In the genomic region with DNA sequence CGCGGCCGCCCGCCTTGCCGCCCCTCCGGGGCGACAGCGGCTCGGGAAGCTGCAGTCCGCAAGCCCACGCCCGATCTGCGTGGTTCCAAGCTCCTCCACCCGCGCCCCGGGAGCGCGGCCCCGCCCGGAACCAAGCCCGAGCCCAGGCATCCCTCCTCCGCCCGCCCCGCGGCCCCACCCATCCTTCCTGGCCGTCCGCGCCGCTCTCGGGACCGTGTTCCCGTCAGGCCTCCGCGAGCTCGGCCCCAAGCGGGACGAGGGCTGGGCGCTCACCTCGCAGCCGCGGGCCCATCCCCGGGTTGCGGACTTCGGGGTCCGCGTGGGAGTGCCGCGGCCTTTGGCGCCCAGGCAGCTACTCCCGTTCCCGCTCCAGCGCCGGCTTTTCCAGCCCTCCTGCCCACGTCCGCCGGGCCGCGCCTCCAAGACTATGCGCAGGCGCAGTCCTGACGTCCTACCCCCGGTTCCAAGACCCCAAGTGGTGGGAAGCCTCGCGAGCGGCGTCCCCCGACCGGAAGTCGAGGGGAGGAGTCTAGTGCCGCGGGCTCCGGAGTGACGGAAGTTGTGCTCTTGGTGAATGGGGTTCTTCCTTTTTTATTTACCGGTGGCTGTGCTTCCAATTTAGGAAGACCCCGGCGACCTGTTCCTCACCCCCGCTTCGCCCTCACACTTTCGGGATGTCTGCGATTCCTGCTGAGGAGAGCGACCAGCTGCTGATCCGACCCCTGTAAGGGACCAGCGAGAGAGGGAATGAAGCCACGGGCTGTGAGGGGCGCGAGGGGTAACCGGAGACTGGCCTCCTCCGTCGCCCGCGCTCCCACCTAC, we compare ENCODE assay signal across 1 cellular context.
TF ChIP-seq lines count a peak whose summit lies in the region.

Gene CPSF3, plus strand, starts transcription at position 555 of the 822 bp plus-strand sequence. Its CDS starts 120 bp downstream, at position 675.
A gene with protein sequence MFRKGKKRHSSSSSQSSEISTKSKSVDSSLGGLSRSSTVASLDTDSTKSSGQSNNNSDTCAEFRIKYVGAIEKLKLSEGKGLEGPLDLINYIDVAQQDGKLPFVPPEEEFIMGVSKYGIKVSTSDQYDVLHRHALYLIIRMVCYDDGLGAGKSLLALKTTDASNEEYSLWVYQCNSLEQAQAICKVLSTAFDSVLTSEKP (minus strand): TSS at position 429 of the 822 bp plus-strand sequence. CDS start 4,831 bp downstream, outside the sequence.

TF ChIP-seq in HepG2, 621 proteins besides CTCF, POLR2A, EP300 and RAD21 (continued from another document and continues in another):
- TF ChIP-seq, protein P1, sequence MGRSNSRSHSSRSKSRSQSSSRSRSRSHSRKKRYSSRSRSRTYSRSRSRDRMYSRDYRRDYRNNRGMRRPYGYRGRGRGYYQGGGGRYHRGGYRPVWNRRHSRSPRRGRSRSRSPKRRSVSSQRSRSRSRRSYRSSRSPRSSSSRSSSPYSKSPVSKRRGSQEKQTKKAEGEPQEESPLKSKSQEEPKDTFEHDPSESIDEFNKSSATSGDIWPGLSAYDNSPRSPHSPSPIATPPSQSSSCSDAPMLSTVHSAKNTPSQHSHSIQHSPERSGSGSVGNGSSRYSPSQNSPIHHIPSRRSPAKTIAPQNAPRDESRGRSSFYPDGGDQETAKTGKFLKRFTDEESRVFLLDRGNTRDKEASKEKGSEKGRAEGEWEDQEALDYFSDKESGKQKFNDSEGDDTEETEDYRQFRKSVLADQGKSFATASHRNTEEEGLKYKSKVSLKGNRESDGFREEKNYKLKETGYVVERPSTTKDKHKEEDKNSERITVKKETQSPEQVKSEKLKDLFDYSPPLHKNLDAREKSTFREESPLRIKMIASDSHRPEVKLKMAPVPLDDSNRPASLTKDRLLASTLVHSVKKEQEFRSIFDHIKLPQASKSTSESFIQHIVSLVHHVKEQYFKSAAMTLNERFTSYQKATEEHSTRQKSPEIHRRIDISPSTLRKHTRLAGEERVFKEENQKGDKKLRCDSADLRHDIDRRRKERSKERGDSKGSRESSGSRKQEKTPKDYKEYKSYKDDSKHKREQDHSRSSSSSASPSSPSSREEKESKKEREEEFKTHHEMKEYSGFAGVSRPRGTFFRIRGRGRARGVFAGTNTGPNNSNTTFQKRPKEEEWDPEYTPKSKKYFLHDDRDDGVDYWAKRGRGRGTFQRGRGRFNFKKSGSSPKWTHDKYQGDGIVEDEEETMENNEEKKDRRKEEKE (IDR thresholded peaks at IDR 0.05) = no peak
- TF ChIP-seq ADNP (CRISPR knock-in tag; IDR thresholded peaks at IDR 0.05) (no peak), MED8 (CRISPR knock-in tag; IDR thresholded peaks at IDR 0.05; ENCODE audit: insufficient replicate concordance) (peak; percentile 66), ZNF607 (CRISPR knock-in tag; IDR thresholded peaks at IDR 0.05; ENCODE audit: borderline replicate concordance) (peak; percentile 86; the same call in 1 of the 2 replicates), ZFP36 (IDR thresholded peaks at IDR 0.05; ENCODE audit: borderline replicate concordance, low read depth, low read length, partially characterized antibody) (no peak), FOXP1 (IDR thresholded peaks at IDR 0.05) (no peak), FOXP1 (CRISPR knock-in tag; IDR thresholded peaks at IDR 0.05) (peak; percentile 15; the same call in 1 of the 2 replicates), ZNF746 (CRISPR knock-in tag; IDR thresholded peaks at IDR 0.05) (0 out of 2 replicates have a peak, but pooled peaks have one; percentile 13), ZNF782 (CRISPR knock-in tag; IDR thresholded peaks at IDR 0.05; ENCODE audit: borderline replicate concordance) (0 out of 2 replicates have a peak, but pooled peaks have one; percentile 39), ZNF335 (CRISPR knock-in tag; IDR thresholded peaks at IDR 0.05) (peak; percentile 38), TCF7 (IDR thresholded peaks at IDR 0.05; ENCODE audit: low read depth) (no peak), MEIS1 (CRISPR knock-in tag; IDR thresholded peaks at IDR 0.05; ENCODE audit: borderline replicate concordance) (no peak), ARNTL (CRISPR knock-in tag; IDR thresholded peaks at IDR 0.05) (peak; percentile 59), ZNF772 (CRISPR knock-in tag; IDR thresholded peaks at IDR 0.05) (peak; percentile 70), NR2F1 (CRISPR knock-in tag; IDR thresholded peaks at IDR 0.05) (0 out of 4 replicates have a peak, but pooled peaks of 1 of the 2 experiments have one; percentile 16), MEIS2 (CRISPR knock-in tag; IDR thresholded peaks at IDR 0.05) (no peak; the same call in 1 of the 2 replicates), EZH2 (conservative IDR thresholded peaks at IDR 0.05; ENCODE audit: low read depth, low read length) (no peak), ZBTB20 (CRISPR knock-in tag; IDR thresholded peaks at IDR 0.05; ENCODE audit: borderline replicate concordance, low read depth) (peak; percentile 51; the same call in 1 of the 2 replicates), NFIC (IDR thresholded peaks at IDR 0.05; ENCODE audit: low read length) (no peak; the same call in 1 of the 2 replicates), SMAD3 (CRISPR knock-in tag; IDR thresholded peaks at IDR 0.05) (0 out of 2 replicates have a peak, but pooled peaks have one; percentile 71), NCOA2 (CRISPR knock-in tag; IDR thresholded peaks at IDR 0.05) (no peak; the same call in 1 of the 2 replicates), ZNF251 (CRISPR knock-in tag; IDR thresholded peaks at IDR 0.05) (peak; percentile 43; the same call in 1 of the 2 replicates), PAX8 (CRISPR knock-in tag; IDR thresholded peaks at IDR 0.05; ENCODE audit: borderline replicate concordance) (no peak; the same call in 1 of the 2 replicates), AGO1 (IDR thresholded peaks at IDR 0.05; ENCODE audit: low read depth, low read length, poor library complexity, severe bottlenecking) (no peak), HOXD1 (CRISPR knock-in tag; IDR thresholded peaks at IDR 0.05) (peak; percentile 87), KMT2B (CRISPR knock-in tag; IDR thresholded peaks at IDR 0.05) (peak; percentile 90), ZNF160 (CRISPR knock-in tag; IDR thresholded peaks at IDR 0.05) (peak; percentile 88), ZNF878 (CRISPR knock-in tag; IDR thresholded peaks at IDR 0.05) (peak; percentile 91; the same call in 1 of the 2 replicates), ZNF776 (CRISPR knock-in tag; IDR thresholded peaks at IDR 0.05) (peak; percentile 53; the same call in 1 of the 2 replicates), ZNF569 (CRISPR knock-in tag; IDR thresholded peaks at IDR 0.05; ENCODE audit: borderline replicate concordance) (no peak), MEF2D (CRISPR knock-in tag; IDR thresholded peaks at IDR 0.05) (peak; percentile 57; the same call in 1 of the 2 replicates), GFI1 (CRISPR knock-in tag; IDR thresholded peaks at IDR 0.05; ENCODE audit: borderline replicate concordance) (peak; percentile 74; the same call in 1 of the 2 replicates), CHD2 (IDR thresholded peaks at IDR 0.05; ENCODE audit: low read depth, low read length) (peak; percentile 95), ZNF557 (CRISPR knock-in tag; IDR thresholded peaks at IDR 0.05) (no peak; the same call in 1 of the 2 replicates)
- TF ChIP-seq, protein P2, sequence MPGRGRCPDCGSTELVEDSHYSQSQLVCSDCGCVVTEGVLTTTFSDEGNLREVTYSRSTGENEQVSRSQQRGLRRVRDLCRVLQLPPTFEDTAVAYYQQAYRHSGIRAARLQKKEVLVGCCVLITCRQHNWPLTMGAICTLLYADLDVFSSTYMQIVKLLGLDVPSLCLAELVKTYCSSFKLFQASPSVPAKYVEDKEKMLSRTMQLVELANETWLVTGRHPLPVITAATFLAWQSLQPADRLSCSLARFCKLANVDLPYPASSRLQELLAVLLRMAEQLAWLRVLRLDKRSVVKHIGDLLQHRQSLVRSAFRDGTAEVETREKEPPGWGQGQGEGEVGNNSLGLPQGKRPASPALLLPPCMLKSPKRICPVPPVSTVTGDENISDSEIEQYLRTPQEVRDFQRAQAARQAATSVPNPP (CRISPR knock-in tag; IDR thresholded peaks at IDR 0.05) = no peak; the same call in 1 of the 2 replicates
- TF ChIP-seq, protein P3, sequence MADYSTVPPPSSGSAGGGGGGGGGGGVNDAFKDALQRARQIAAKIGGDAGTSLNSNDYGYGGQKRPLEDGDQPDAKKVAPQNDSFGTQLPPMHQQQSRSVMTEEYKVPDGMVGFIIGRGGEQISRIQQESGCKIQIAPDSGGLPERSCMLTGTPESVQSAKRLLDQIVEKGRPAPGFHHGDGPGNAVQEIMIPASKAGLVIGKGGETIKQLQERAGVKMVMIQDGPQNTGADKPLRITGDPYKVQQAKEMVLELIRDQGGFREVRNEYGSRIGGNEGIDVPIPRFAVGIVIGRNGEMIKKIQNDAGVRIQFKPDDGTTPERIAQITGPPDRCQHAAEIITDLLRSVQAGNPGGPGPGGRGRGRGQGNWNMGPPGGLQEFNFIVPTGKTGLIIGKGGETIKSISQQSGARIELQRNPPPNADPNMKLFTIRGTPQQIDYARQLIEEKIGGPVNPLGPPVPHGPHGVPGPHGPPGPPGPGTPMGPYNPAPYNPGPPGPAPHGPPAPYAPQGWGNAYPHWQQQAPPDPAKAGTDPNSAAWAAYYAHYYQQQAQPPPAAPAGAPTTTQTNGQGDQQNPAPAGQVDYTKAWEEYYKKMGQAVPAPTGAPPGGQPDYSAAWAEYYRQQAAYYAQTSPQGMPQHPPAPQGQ (CRISPR knock-in tag; IDR thresholded peaks at IDR 0.05; ENCODE audit: borderline replicate concordance) = 0 out of 2 replicates have a peak, but pooled peaks have one; percentile 40
- TF ChIP-seq, protein P4, sequence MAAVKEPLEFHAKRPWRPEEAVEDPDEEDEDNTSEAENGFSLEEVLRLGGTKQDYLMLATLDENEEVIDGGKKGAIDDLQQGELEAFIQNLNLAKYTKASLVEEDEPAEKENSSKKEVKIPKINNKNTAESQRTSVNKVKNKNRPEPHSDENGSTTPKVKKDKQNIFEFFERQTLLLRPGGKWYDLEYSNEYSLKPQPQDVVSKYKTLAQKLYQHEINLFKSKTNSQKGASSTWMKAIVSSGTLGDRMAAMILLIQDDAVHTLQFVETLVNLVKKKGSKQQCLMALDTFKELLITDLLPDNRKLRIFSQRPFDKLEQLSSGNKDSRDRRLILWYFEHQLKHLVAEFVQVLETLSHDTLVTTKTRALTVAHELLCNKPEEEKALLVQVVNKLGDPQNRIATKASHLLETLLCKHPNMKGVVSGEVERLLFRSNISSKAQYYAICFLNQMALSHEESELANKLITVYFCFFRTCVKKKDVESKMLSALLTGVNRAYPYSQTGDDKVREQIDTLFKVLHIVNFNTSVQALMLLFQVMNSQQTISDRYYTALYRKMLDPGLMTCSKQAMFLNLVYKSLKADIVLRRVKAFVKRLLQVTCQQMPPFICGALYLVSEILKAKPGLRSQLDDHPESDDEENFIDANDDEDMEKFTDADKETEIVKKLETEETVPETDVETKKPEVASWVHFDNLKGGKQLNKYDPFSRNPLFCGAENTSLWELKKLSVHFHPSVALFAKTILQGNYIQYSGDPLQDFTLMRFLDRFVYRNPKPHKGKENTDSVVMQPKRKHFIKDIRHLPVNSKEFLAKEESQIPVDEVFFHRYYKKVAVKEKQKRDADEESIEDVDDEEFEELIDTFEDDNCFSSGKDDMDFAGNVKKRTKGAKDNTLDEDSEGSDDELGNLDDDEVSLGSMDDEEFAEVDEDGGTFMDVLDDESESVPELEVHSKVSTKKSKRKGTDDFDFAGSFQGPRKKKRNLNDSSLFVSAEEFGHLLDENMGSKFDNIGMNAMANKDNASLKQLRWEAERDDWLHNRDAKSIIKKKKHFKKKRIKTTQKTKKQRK (IDR thresholded peaks at IDR 0.05; ENCODE audit: low read length) = no peak
- TF ChIP-seq, protein P5, sequence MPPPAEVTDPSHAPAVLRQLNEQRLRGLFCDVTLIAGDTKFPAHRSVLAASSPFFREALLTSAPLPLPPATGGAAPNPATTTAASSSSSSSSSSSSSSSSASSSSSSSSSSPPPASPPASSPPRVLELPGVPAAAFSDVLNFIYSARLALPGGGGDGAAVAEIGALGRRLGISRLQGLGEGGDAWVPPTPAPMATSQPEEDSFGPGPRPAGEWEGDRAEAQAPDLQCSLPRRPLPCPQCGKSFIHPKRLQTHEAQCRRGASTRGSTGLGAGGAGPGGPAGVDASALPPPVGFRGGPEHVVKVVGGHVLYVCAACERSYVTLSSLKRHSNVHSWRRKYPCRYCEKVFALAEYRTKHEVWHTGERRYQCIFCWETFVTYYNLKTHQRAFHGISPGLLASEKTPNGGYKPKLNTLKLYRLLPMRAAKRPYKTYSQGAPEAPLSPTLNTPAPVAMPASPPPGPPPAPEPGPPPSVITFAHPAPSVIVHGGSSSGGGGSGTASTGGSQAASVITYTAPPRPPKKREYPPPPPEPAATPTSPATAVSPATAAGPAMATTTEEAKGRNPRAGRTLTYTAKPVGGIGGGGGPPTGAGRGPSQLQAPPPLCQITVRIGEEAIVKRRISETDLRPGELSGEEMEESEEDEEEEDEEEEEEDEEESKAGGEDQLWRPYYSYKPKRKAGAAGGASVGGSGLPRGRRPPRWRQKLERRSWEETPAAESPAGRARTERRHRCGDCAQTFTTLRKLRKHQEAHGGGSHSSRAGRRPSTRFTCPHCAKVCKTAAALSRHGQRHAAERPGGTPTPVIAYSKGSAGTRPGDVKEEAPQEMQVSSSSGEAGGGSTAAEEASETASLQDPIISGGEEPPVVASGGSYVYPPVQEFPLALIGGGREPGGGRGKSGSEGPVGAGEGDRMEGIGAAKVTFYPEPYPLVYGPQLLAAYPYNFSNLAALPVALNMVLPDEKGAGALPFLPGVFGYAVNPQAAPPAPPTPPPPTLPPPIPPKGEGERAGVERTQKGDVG (CRISPR knock-in tag; IDR thresholded peaks at IDR 0.05; ENCODE audit: borderline replicate concordance) = peak; percentile 68
